In the genomic region with DNA sequence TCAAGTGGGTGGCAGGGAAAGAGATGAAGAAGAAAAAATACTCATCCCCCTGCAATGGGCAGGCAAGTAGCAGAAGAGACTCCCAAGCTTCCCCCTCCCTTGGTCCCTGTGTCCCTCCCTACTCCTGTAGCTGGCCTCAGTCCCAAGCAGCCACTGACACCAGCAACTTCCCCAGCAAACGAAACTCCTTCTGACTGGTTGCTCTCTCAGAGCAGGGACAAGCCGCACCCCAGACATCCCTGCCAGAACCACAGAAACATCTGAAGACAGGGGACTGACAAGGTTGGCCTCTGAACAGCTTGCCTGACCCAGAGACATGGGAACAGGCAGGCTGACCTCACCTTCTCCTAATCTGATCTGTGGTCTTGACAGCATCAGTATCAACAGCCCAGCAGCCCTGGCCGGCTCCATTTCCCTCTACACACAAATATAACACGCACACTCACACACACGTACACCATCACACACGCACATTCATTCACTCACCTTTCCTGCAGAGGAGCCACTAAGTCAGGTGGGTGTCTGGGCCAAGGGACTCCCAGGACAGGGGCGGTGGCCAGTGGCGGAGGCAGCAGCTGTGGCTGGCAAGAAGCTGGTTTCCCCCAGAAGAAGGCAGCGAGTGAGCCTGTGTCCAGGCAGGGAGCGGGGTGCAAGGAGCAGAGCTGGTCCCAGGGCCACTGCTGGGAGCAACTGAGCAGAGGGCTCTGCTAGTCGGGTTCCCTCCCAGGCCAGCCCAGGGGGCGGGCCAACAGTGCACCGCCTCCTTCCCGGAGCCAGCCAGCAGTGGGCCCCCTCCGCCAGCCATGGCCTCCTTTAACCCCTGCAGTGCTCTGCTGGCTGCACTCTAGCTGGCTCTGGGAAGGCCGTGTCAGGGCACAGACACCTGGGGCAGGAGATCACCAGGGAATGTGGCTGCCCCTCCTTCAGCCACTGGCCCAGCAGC, we compare ENCODE assay signal across 1 cellular context.
TF ChIP-seq lines count a peak whose summit lies in the region.

No MANE protein-coding gene starts in this region.

TF ChIP-seq in HepG2, 621 proteins besides CTCF, POLR2A, EP300 and RAD21 (continued from another document and continues in another):
- TF ChIP-seq PAXIP1 (CRISPR knock-in tag; conservative IDR thresholded peaks at IDR 0.05) (peak; percentile 83), JARID2 (CRISPR knock-in tag; IDR thresholded peaks at IDR 0.05; ENCODE audit: insufficient replicate concordance) (no peak), ISL2 (CRISPR knock-in tag; IDR thresholded peaks at IDR 0.05) (peak; percentile 73), ZSCAN29 (CRISPR knock-in tag; conservative IDR thresholded peaks at IDR 0.05) (no peak), SOX13 (IDR thresholded peaks at IDR 0.05) (no peak), SOX13 (CRISPR knock-in tag; conservative IDR thresholded peaks at IDR 0.05 in 1 of 2, IDR thresholded peaks at IDR 0.05 in 1 of 2) (peak in 1 of 2 experiments; percentile 45; a peak in 1 of 4 replicates), FOXA3 (CRISPR knock-in tag; IDR thresholded peaks at IDR 0.05) (peak; percentile 22; the same call in 1 of the 2 replicates), PLRG1 (conservative IDR thresholded peaks at IDR 0.05) (no peak), HDAC2 (CRISPR knock-in tag; IDR thresholded peaks at IDR 0.05) (peak; percentile 58; the same call in 1 of the 2 replicates), TFDP1 (CRISPR knock-in tag; IDR thresholded peaks at IDR 0.05; ENCODE audit: borderline replicate concordance) (peak; percentile 59), PPARG (CRISPR knock-in tag; conservative IDR thresholded peaks at IDR 0.05) (no peak), FOXM1 (CRISPR knock-in tag; IDR thresholded peaks at IDR 0.05) (no peak), NCOA1 (CRISPR knock-in tag; IDR thresholded peaks at IDR 0.05) (no peak), ATF1 (CRISPR knock-in tag; IDR thresholded peaks at IDR 0.05) (no peak), NRL (CRISPR knock-in tag; IDR thresholded peaks at IDR 0.05; ENCODE audit: borderline replicate concordance) (peak; percentile 96), ONECUT2 (CRISPR knock-in tag; IDR thresholded peaks at IDR 0.05) (no peak), CCAR2 (optimal IDR thresholded peaks at IDR 0.05; ENCODE audit: low read depth, low read length) (no peak), ZNF772 (CRISPR knock-in tag; IDR thresholded peaks at IDR 0.05) (no peak), KLF11 (CRISPR knock-in tag; IDR thresholded peaks at IDR 0.05) (no peak), HNF4A (CRISPR knock-in tag; IDR thresholded peaks at IDR 0.05) (0 out of 2 replicates have a peak, but pooled peaks have one; percentile 30), ZNF543 (CRISPR knock-in tag; IDR thresholded peaks at IDR 0.05) (no peak), ZFP1 (CRISPR knock-in tag; IDR thresholded peaks at IDR 0.05) (no peak), ZNF432 (CRISPR knock-in tag; IDR thresholded peaks at IDR 0.05; ENCODE audit: borderline replicate concordance) (no peak), MED1 (CRISPR knock-in tag; IDR thresholded peaks at IDR 0.05) (peak; percentile 83), GABPA (IDR thresholded peaks at IDR 0.05; ENCODE audit: low read depth, low read length) (no peak), GABPA (CRISPR knock-in tag; IDR thresholded peaks at IDR 0.05; ENCODE audit: low read depth) (no peak), CC2D1A (CRISPR knock-in tag; IDR thresholded peaks at IDR 0.05) (no peak), MYC (CRISPR knock-in tag; IDR thresholded peaks at IDR 0.05; ENCODE audit: borderline replicate concordance) (no peak; the same call in 1 of the 2 replicates), FOXO1 (CRISPR knock-in tag; IDR thresholded peaks at IDR 0.05) (no peak; the same call in 1 of the 2 replicates), MEF2D (CRISPR knock-in tag; IDR thresholded peaks at IDR 0.05) (peak; percentile 91), FOXC1 (CRISPR knock-in tag; IDR thresholded peaks at IDR 0.05; ENCODE audit: borderline replicate concordance) (no peak; the same call in 1 of the 2 replicates), ZNF232 (CRISPR knock-in tag; IDR thresholded peaks at IDR 0.05; ENCODE audit: borderline replicate concordance) (peak; percentile 63; the same call in 1 of the 2 replicates), ZSCAN30 (CRISPR knock-in tag; IDR thresholded peaks at IDR 0.05) (no peak), RBM22 (optimal IDR thresholded peaks at IDR 0.05; ENCODE audit: low read length) (no peak), RFXANK (CRISPR knock-in tag; IDR thresholded peaks at IDR 0.05) (0 out of 2 replicates have a peak, but pooled peaks have one; percentile 38), ZNF33A (CRISPR knock-in tag; IDR thresholded peaks at IDR 0.05; ENCODE audit: borderline replicate concordance) (no peak), HDAC6 (IDR thresholded peaks at IDR 0.05; ENCODE audit: low read depth, low read length) (no peak), JDP2 (CRISPR knock-in tag; IDR thresholded peaks at IDR 0.05; ENCODE audit: borderline replicate concordance) (no peak), SIX1 (CRISPR knock-in tag; IDR thresholded peaks at IDR 0.05; ENCODE audit: borderline replicate concordance) (no peak), KLF16 (CRISPR knock-in tag; IDR thresholded peaks at IDR 0.05) (peak in 1 of 2 experiments; percentile 47; a peak in 1 of 4 replicates), ZBTB42 (CRISPR knock-in tag; IDR thresholded peaks at IDR 0.05) (no peak; the same call in 1 of the 2 replicates), EHMT2 (IDR thresholded peaks at IDR 0.05; ENCODE audit: borderline replicate concordance, low read depth, low read length) (no peak), NR0B2 (CRISPR knock-in tag; IDR thresholded peaks at IDR 0.05) (no peak), ZNF788 (CRISPR knock-in tag; IDR thresholded peaks at IDR 0.05; ENCODE audit: borderline replicate concordance) (no peak; the same call in 1 of the 2 replicates), MXD4 (CRISPR knock-in tag; IDR thresholded peaks at IDR 0.05) (no peak), EEA1 (CRISPR knock-in tag; IDR thresholded peaks at IDR 0.05; ENCODE audit: borderline replicate concordance) (no peak), STAG1 (CRISPR knock-in tag; IDR thresholded peaks at IDR 0.05) (peak; percentile 67), DMAP1 (CRISPR knock-in tag; IDR thresholded peaks at IDR 0.05) (no peak; the same call in 1 of the 2 replicates), REL (CRISPR knock-in tag; conservative IDR thresholded peaks at IDR 0.05) (no peak), NPAS2 (CRISPR knock-in tag; IDR thresholded peaks at IDR 0.05; ENCODE audit: borderline replicate concordance) (no peak), ATRX (CRISPR knock-in tag; IDR thresholded peaks at IDR 0.05; ENCODE audit: borderline replicate concordance) (no peak), EZH2 (conservative IDR thresholded peaks at IDR 0.05; ENCODE audit: low read depth, low read length) (no peak)
- TF ChIP-seq, protein P1, sequence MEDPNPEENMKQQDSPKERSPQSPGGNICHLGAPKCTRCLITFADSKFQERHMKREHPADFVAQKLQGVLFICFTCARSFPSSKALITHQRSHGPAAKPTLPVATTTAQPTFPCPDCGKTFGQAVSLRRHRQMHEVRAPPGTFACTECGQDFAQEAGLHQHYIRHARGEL (CRISPR knock-in tag; IDR thresholded peaks at IDR 0.05): no peak
- TF ChIP-seq, protein P2, sequence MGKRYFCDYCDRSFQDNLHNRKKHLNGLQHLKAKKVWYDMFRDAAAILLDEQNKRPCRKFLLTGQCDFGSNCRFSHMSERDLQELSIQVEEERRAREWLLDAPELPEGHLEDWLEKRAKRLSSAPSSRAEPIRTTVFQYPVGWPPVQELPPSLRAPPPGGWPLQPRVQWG (CRISPR knock-in tag; IDR thresholded peaks at IDR 0.05; ENCODE audit: borderline replicate concordance, low read depth): no peak
- TF ChIP-seq, protein P3, sequence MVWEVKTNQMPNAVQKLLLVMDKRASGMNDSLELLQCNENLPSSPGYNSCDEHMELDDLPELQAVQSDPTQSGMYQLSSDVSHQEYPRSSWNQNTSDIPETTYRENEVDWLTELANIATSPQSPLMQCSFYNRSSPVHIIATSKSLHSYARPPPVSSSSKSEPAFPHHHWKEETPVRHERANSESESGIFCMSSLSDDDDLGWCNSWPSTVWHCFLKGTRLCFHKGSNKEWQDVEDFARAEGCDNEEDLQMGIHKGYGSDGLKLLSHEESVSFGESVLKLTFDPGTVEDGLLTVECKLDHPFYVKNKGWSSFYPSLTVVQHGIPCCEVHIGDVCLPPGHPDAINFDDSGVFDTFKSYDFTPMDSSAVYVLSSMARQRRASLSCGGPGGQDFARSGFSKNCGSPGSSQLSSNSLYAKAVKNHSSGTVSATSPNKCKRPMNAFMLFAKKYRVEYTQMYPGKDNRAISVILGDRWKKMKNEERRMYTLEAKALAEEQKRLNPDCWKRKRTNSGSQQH (CRISPR knock-in tag; IDR thresholded peaks at IDR 0.05; ENCODE audit: low read depth): no peak; the same call in 1 of the 2 replicates
- TF ChIP-seq, protein P4, sequence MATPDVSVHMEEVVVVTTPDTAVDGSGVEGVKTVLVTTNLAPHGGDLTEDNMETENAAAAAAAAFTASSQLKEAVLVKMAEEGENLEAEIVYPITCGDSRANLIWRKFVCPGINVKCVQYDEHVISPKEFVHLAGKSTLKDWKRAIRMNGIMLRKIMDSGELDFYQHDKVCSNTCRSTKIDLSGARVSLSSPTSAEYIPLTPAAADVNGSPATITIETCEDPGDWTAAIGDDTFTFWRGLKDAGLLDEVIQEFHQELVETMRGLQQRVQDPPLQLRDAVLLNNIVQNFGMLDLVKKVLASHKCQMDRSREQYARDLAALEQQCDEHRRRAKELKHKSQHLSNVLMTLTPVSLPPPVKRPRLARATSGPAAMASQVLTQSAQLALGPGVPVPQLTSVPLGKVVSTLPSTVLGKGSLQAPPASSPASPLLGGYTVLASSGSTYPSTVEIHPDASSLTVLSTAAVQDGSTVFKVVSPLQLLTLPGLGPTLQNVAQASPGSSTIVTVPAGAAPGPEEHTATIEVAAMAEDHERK (CRISPR knock-in tag; IDR thresholded peaks at IDR 0.05; ENCODE audit: low read depth): no peak
- TF ChIP-seq, protein P5, sequence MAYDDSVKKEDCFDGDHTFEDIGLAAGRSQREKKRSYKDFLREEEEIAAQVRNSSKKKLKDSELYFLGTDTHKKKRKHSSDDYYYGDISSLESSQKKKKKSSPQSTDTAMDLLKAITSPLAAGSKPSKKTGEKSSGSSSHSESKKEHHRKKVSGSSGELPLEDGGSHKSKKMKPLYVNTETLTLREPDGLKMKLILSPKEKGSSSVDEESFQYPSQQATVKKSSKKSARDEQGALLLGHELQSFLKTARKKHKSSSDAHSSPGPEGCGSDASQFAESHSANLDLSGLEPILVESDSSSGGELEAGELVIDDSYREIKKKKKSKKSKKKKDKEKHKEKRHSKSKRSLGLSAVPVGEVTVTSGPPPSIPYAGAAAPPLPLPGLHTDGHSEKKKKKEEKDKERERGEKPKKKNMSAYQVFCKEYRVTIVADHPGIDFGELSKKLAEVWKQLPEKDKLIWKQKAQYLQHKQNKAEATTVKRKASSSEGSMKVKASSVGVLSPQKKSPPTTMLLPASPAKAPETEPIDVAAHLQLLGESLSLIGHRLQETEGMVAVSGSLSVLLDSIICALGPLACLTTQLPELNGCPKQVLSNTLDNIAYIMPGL (CRISPR knock-in tag; IDR thresholded peaks at IDR 0.05; ENCODE audit: borderline replicate concordance in 1 of 2, low read depth in 1 of 2): peak; percentile 81 to 89; a peak in 3 of 4 replicates
- TF ChIP-seq, protein P6, sequence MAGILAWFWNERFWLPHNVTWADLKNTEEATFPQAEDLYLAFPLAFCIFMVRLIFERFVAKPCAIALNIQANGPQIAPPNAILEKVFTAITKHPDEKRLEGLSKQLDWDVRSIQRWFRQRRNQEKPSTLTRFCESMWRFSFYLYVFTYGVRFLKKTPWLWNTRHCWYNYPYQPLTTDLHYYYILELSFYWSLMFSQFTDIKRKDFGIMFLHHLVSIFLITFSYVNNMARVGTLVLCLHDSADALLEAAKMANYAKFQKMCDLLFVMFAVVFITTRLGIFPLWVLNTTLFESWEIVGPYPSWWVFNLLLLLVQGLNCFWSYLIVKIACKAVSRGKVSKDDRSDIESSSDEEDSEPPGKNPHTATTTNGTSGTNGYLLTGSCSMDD (CRISPR knock-in tag; IDR thresholded peaks at IDR 0.05): no peak
